26 cellular contexts compared by ENCODE assay signal in genomic region chr4:147640331-147640730, GRCh38. TPM values are rescaled to one million over a fixed set of nuclear protein-coding genes. Genes with fewer than 3 reads are reported as not detected.
DNase-seq lines count a peak whose midpoint lies in the region; ATAC-seq and TF ChIP-seq lines count a peak whose summit lies in the region.
"Had no signal": no experiment of that assay in that cellular context is flagged by ENCODE, and none has a peak within 500 bp of the region (broad histone marks: within the 10 kb centered on the region; RNA-seq: fewer than 3 reads in every experiment).

No MANE protein-coding gene starts in this region.

- no peaks in the 10 kb centered on the region for H4K20me1 ChIP-seq in osteoblast (ENCODE audit: insufficient read depth, low read length)

- H3K27ac ChIP-seq in aorta (ENCODE audit: low read depth in 1 of 2, low read length in 2 of 2) (no peak overlapping the region), osteoblast (ENCODE audit: low read depth, low read length) (no peak overlapping the region)
- H3K27ac ChIP-seq: BLaER1, dorsolateral prefrontal cortex, Peyer's patch, SJCRH30, uterus had no signal

- no peak overlapping the region for H3K4me2 ChIP-seq in osteoblast (ENCODE audit: insufficient read depth, low read length)
- H3K4me2 ChIP-seq: BLaER1 had no signal

- H3K4me3 ChIP-seq in adipocyte (ENCODE audit: low read length) (no peak overlapping the region), fibroblast of the aortic adventitia (ENCODE audit: low read depth, low read length) (no peak overlapping the region), aorta (ENCODE audit: low read length in 2 of 2) (no peak overlapping the region), osteoblast (ENCODE audit: insufficient read depth, low read length) (no peak overlapping the region)
- H3K4me3 ChIP-seq: BLaER1, dorsolateral prefrontal cortex, Peyer's patch, SJCRH30, uterus had no signal

- intact Hi-C loops in left colon (cut with DNase I, micrococcal nuclease) (no loop called here), aorta (cut with DNase I) (no loop called here)

- TF ChIP-seq CTCF in fibroblast of the aortic adventitia (IDR thresholded peaks at IDR 0.05; ENCODE audit: insufficient read depth, low read length) = no peak
- no peak for TF ChIP-seq CTCF in osteoblast (IDR thresholded peaks at IDR 0.05; ENCODE audit: extremely low read depth, low read depth, low read length)

- H3K36me3 ChIP-seq in adipocyte (ENCODE audit: control insufficient read depth, insufficient read depth, low read length, severe bottlenecking) (peaks cover 49% of the 10 kb centered on the region), aorta (ENCODE audit: control insufficient read depth in 1 of 2, insufficient read depth in 2 of 2, low read length in 1 of 2) (peaks cover 0 to 3% of the 10 kb centered on the region in 2 donors), osteoblast (ENCODE audit: insufficient read depth, low read length) (peaks cover 9% of the 10 kb centered on the region)
- H3K36me3 ChIP-seq: uterus had no signal

- H3K9ac ChIP-seq in adipocyte (ENCODE audit: low read length) = no peak overlapping the region
- H3K9ac ChIP-seq: BLaER1 had no signal

- ATAC-seq in left colon = no peak
- ATAC-seq in aorta (ENCODE audit: low FRiP score) = no peak
- ATAC-seq in left lobe of liver = no peak
- ATAC-seq: activated CD8-positive, alpha-beta T cell treated with anti-CD3 and anti-CD28 coated beads, Interleukin-2, amount 10 ng/mL, durations not matched to agents 7 days and 5 days had no signal

- no peak overlapping the region for H2AFZ ChIP-seq in osteoblast (ENCODE audit: low read length)

- H3K27me3 ChIP-seq in adipocyte (replicated peaks; ENCODE audit: control insufficient read depth, insufficient read depth, low read length) (no peaks in the 10 kb centered on the region), aorta (ENCODE audit: control insufficient read depth in 1 of 2, insufficient read depth in 2 of 2, low read length in 1 of 2) (no peaks in the 10 kb centered on the region), osteoblast (ENCODE audit: insufficient read depth, low read length) (no peaks in the 10 kb centered on the region)
- H3K27me3 ChIP-seq: BLaER1, dorsolateral prefrontal cortex, Peyer's patch, SJCRH30, uterus had no signal

- 97 to 100% methylated on average over 1 of the region's 1 CpG for WGBS in aorta, 2 donors

- DNase-seq in AG08395 (ENCODE audit: low spot score) (peak; percentile 3), GM04503 (ENCODE audit: low read depth) (peak; percentile 12), adipocyte (ENCODE audit: low read depth) (peak; percentile 80), fibroblast of the aortic adventitia (ENCODE audit: low read depth) (peak; percentile 30), left colon (no peak), aorta (no peak), left lobe of liver (ENCODE audit: low spot score) (no peak), osteoblast (ENCODE audit: insufficient read length, low spot score, missing footprints) (no peak)
- DNase-seq: activated CD8-positive, alpha-beta T cell treated with anti-CD3 and anti-CD28 coated beads, Interleukin-2, amount 10 ng/mL, durations not matched to agents 7 days and 5 days; activated gamma-delta T cell treated with Interleukin-2 at 50 U/mL for 16 hours; activated T-cell treated with anti-CD3 and anti-CD28 coated beads for 4 hours; central memory CD4-positive, alpha-beta T cell; dorsolateral prefrontal cortex; KBM-7; mesendoderm; NCI-H1436; NCI-H2107; NCI-H510A treated with DMSO at 0.1 percent for 48 hours; Peyer's patch; retina; SJCRH30; stimulated activated CD4-positive, alpha-beta T cell treated with anti-CD3 and anti-CD28 coated beads, Interleukin-4, amount 100 ng/mL, for 24 hours; stimulated activated naive CD4-positive, alpha-beta T cell; T-helper 1 cell; uterus had no signal

- H3K79me2 ChIP-seq in osteoblast (ENCODE audit: insufficient read depth, low read length) = peaks cover 5% of the 10 kb centered on the region

- no peaks in the 10 kb centered on the region for H3K4me1 ChIP-seq in adipocyte (ENCODE audit: control insufficient read depth, insufficient read depth, low read length)
- H3K4me1 ChIP-seq in aorta (ENCODE audit: control insufficient read depth in 1 of 2, insufficient read depth in 2 of 2, low read length in 2 of 2) = no peaks in the 10 kb centered on the region
- H3K4me1 ChIP-seq in osteoblast (ENCODE audit: insufficient read depth, low read length) = no peaks in the 10 kb centered on the region
- H3K4me1 ChIP-seq: BLaER1, Peyer's patch, SJCRH30, uterus had no signal

- peaks cover 5% of the 10 kb centered on the region for H3K9me3 ChIP-seq in adipocyte (ENCODE audit: control insufficient read depth, low read length)
- H3K9me3 ChIP-seq in aorta (ENCODE audit: control insufficient read depth, low read length) = no peaks in the 10 kb centered on the region
- no peaks in the 10 kb centered on the region for H3K9me3 ChIP-seq in osteoblast (ENCODE audit: low read depth, low read length)
- H3K9me3 ChIP-seq: BLaER1, Peyer's patch, SJCRH30 had no signal

RNA-seq across cellular contexts. Expression of gene TMEM184C, which starts 23.1 kb away (rescaled TPM):
- total RNA-seq in fibroblast of the aortic adventitia (ENCODE audit: low replicate concordance) (20.9 and 38.2 TPM in 2 replicates), left colon (10 to 100 TPM; 38.1 to 41.8 TPM), aorta (10 to 100 TPM; 23.1 to 23.5 TPM), left lobe of liver (22.0 TPM), osteoblast (35.1 and 43.4 TPM in 2 replicates)
- polyA plus RNA-seq in aorta = 10 to 100 TPM; 10.6 to 15.6 TPM

RNA-seq across cellular contexts. Expression of gene PRMT9, which starts 43.6 kb away (rescaled TPM):
- total RNA-seq in fibroblast of the aortic adventitia (ENCODE audit: low replicate concordance) = 10.4 and 16.6 TPM in 2 replicates
- total RNA-seq in left colon = 1 to 10 TPM; 5.1 to 7.1 TPM
- 1 to 10 TPM; 8.5 to 9.9 TPM for total RNA-seq in aorta
- 1 to 10 TPM; 3.4 to 7.9 TPM for polyA plus RNA-seq in aorta
- total RNA-seq in left lobe of liver = 4.6 TPM
- total RNA-seq in osteoblast = 8.3 and 9.0 TPM in 2 replicates

Comparison
In these comparisons a context has a peak if more than half of its experiments do, and no peak if none do; other contexts are left out.
1. DNase-seq: peak in AG08395 (single experiment), GM04503 (single experiment), adipocyte (single experiment) and fibroblast of the aortic adventitia (single experiment); none in left colon (0 of 2), aorta (0 of 2), left lobe of liver (single experiment) and osteoblast (single experiment).